ENCODE assay signal across 13 cellular contexts in the genomic region with DNA sequence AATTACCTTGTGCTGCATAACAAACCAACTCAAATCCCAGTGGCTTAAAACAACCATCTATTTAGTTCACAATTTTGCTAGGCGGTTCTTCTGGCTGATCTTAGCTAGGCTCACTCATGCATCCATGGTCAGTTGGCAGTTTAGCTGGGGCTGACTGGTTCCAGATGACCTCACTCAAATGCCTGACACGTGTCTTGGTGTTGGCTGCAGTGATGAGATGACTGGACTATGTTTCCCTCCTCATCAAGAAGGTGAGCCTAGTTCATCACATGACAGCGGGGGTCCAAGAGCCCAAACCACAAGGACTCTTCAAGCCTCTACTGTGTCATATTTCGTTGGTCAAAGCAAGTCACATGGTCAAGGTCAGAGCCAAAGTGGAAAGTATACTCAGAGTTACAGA. TPM values are rescaled to one million over a fixed set of nuclear protein-coding genes. Genes with fewer than 3 reads are reported as not detected.
A peak's percentile ranks its signal among the peaks of the same experiment; 100 is the strongest.
DNase-seq lines count a peak whose midpoint lies in the region; ATAC-seq, FAIRE-seq and TF ChIP-seq lines count a peak whose summit lies in the region.
"Had no signal": no experiment of that assay in that cellular context is flagged by ENCODE, and none has a peak within 500 bp of the region (broad histone marks: within the 10 kb centered on the region; RNA-seq: fewer than 3 reads in every experiment).

No MANE protein-coding gene starts in this region.

- dilution Hi-C loops in mammary epithelial cell (cut with HindIII; ENCODE audit: low sequenced_read_pairs), result no loop called here

- no peaks in the 10 kb centered on the region for H3K79me2 ChIP-seq in mammary epithelial cell (ENCODE audit: insufficient read depth, low read length)

- no peaks in the 10 kb centered on the region for H3K9me3 ChIP-seq in mammary epithelial cell (replicated peaks; ENCODE audit: insufficient read depth, low read length)

- in situ Hi-C loops in mammary epithelial cell (cut with MboI; ENCODE audit: low sequenced_read_pairs in 2 of 2), result loop anchor here in 1 of 2 donors (5.0 kb wide), 1 partner anchor 40 kb away; no protein-coding TSS in a partner anchor

- no peaks in the 10 kb centered on the region for H3K27me3 ChIP-seq in mammary epithelial cell (ENCODE audit: insufficient read depth, low read length)

- TF ChIP-seq CTCF in mammary epithelial cell (conservative IDR thresholded peaks at IDR 0.05 in 1 of 2, IDR thresholded peaks at IDR 0.05 in 1 of 2; ENCODE audit: extremely low read depth in 1 of 2, insufficient read depth in 1 of 2, low read depth in 1 of 2, low read length in 2 of 2), result no peak

- H3K9ac ChIP-seq in mammary epithelial cell (ENCODE audit: insufficient read depth, low read length), result no peak overlapping the region

- WGBS in mammary epithelial cell (ENCODE audit: low coverage, missing lambda C conversion rate), result 95% methylated on average over 3 of the region's 4 CpGs

- intact Hi-C loops in mammary epithelial cell (cut with micrococcal nuclease), result no loop called here

- ATAC-seq in GM18909 (IDR thresholded peaks at IDR 0.05; ENCODE audit: poor library complexity, unreplicated experiment) (peak; percentile 68), HG03378 (IDR thresholded peaks at IDR 0.05; ENCODE audit: unreplicated experiment) (peak; percentile 50), GM21619 (IDR thresholded peaks at IDR 0.05; ENCODE audit: unreplicated experiment) (no peak)
- ATAC-seq: activated CD8-positive, alpha-beta T cell treated with anti-CD3 and anti-CD28 coated beads, Interleukin-2, amount 10 ng/mL, durations not matched to agents 7 days and 5 days had no signal

- peaks cover 24% of the 10 kb centered on the region for H3K4me1 ChIP-seq in mammary epithelial cell (ENCODE audit: insufficient read depth, low read length)

- no peak overlapping the region for H3K27ac ChIP-seq in mammary epithelial cell (ENCODE audit: insufficient read depth, low read depth, low read length)

- DNase-seq in A172 (ENCODE audit: low spot score) (peak; percentile 13), mammary epithelial cell (peak; percentile 48), GM19239 (ENCODE audit: insufficient read length, low spot score) (no peak), midbrain (lab: John Stamatoyannopoulos, UW) (no peak)
- no peak for DNase-seq in central memory CD4-positive, alpha-beta T cell
- DNase-seq: activated CD8-positive, alpha-beta T cell treated with anti-CD3 and anti-CD28 coated beads, Interleukin-2, amount 10 ng/mL, durations not matched to agents 7 days and 5 days; DMS 273 treated with DMSO at 0.1 percent for 48 hours; glutamatergic neuron; NCI-H1930 had no signal

- no peak overlapping the region for H3K4me2 ChIP-seq in mammary epithelial cell (ENCODE audit: insufficient read depth, low read depth, low read length)

- no TSS peak for BruUV-seq in mammary epithelial cell (replicated peaks; lab: Mats Ljungman, UMichigan)

- no peaks in the 10 kb centered on the region for H4K20me1 ChIP-seq in mammary epithelial cell (ENCODE audit: insufficient read depth, low read length)

- no peaks in the 10 kb centered on the region for H3K36me3 ChIP-seq in mammary epithelial cell (ENCODE audit: insufficient read depth, low read length)

- CTCF ChIA-PET in mammary epithelial cell (lab: Charles Lee; ENCODE audit: low non-redundant PET), result no interaction called here

- no peak overlapping the region for H3K4me3 ChIP-seq in mammary epithelial cell (replicated peaks in 1 of 3; ENCODE audit: insufficient read depth in 1 of 3, low read depth in 2 of 3, low read length in 3 of 3)
- H3K4me3 ChIP-seq: lung had no signal

- no peak for FAIRE-seq in GM19239 (lab: Jason Lieb, UNC)

- no peak overlapping the region for H2AFZ ChIP-seq in mammary epithelial cell (ENCODE audit: low read depth, low read length)

RNA-seq across cellular contexts. Expression of gene ACTR3, which starts 42.7 kb away (rescaled TPM):
- total RNA-seq in A172 (2014; rRNA removed; shearing (Covaris generic)), result 402 and 425 TPM in 2 replicates
- total RNA-seq in mammary epithelial cell, result 100 to 1,000 TPM; 261 to 358 TPM
- polyA plus RNA-seq in mammary epithelial cell, result 170 TPM
- 128 TPM for polyA minus RNA-seq in mammary epithelial cell

Comparison
In these comparisons a context has a peak if more than half of its experiments do, and no peak if none do; other contexts are left out.
1. DNase-seq: peak in A172 (single experiment) and mammary epithelial cell (single experiment); none in central memory CD4-positive, alpha-beta T cell (single experiment), GM19239 (single experiment) and midbrain (single experiment).